ENCODE assay signal across 1 cellular context in the genomic region with DNA sequence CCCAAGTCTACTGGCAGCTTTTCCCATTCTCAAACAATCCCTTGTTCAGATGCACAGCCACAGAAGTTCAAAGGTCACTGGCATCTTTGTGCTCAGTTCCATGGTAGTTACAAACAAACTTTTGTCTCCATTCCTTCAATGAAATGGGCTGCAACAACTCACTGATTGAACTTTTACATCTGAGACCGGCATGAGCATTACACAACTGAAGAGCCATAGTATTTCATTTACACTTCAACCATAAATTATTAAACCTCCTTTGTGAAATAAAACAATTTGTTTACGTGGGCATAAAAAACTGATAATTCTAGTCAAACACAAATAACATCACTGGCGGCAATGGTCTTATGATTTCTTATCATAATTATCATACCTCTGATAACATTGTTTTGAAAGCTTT.
TF ChIP-seq lines count a peak whose summit lies in the region.

No MANE protein-coding gene starts in this region.

TF ChIP-seq in HepG2, 621 proteins besides CTCF, POLR2A, EP300 and RAD21 (continued from another document and continues in another):
- TF ChIP-seq, protein P1, sequence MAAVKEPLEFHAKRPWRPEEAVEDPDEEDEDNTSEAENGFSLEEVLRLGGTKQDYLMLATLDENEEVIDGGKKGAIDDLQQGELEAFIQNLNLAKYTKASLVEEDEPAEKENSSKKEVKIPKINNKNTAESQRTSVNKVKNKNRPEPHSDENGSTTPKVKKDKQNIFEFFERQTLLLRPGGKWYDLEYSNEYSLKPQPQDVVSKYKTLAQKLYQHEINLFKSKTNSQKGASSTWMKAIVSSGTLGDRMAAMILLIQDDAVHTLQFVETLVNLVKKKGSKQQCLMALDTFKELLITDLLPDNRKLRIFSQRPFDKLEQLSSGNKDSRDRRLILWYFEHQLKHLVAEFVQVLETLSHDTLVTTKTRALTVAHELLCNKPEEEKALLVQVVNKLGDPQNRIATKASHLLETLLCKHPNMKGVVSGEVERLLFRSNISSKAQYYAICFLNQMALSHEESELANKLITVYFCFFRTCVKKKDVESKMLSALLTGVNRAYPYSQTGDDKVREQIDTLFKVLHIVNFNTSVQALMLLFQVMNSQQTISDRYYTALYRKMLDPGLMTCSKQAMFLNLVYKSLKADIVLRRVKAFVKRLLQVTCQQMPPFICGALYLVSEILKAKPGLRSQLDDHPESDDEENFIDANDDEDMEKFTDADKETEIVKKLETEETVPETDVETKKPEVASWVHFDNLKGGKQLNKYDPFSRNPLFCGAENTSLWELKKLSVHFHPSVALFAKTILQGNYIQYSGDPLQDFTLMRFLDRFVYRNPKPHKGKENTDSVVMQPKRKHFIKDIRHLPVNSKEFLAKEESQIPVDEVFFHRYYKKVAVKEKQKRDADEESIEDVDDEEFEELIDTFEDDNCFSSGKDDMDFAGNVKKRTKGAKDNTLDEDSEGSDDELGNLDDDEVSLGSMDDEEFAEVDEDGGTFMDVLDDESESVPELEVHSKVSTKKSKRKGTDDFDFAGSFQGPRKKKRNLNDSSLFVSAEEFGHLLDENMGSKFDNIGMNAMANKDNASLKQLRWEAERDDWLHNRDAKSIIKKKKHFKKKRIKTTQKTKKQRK (IDR thresholded peaks at IDR 0.05; ENCODE audit: low read length) = no peak
- TF ChIP-seq ZNF777 (CRISPR knock-in tag; IDR thresholded peaks at IDR 0.05) (no peak), YEATS2 (CRISPR knock-in tag; IDR thresholded peaks at IDR 0.05; ENCODE audit: borderline replicate concordance) (no peak), ZBTB38 (CRISPR knock-in tag; IDR thresholded peaks at IDR 0.05) (no peak), ZNF572 (CRISPR knock-in tag; IDR thresholded peaks at IDR 0.05) (no peak), NFIB (CRISPR knock-in tag; IDR thresholded peaks at IDR 0.05; ENCODE audit: borderline replicate concordance) (no peak), ZSCAN12 (CRISPR knock-in tag; IDR thresholded peaks at IDR 0.05) (no peak), RAD51 (IDR thresholded peaks at IDR 0.05; ENCODE audit: borderline replicate concordance) (no peak), SIN3A (IDR thresholded peaks at IDR 0.05; ENCODE audit: borderline replicate concordance, low read depth, low read length) (no peak), ZNF570 (CRISPR knock-in tag; IDR thresholded peaks at IDR 0.05; ENCODE audit: borderline replicate concordance) (no peak), AHR (CRISPR knock-in tag; IDR thresholded peaks at IDR 0.05) (no peak), ZC3H4 (CRISPR knock-in tag; IDR thresholded peaks at IDR 0.05; ENCODE audit: borderline replicate concordance) (no peak), MTA3 (CRISPR knock-in tag; IDR thresholded peaks at IDR 0.05) (no peak), IKZF1 (IDR thresholded peaks at IDR 0.05) (no peak), ZFP1 (CRISPR knock-in tag; IDR thresholded peaks at IDR 0.05) (no peak), EEA1 (CRISPR knock-in tag; IDR thresholded peaks at IDR 0.05; ENCODE audit: borderline replicate concordance) (no peak), U2AF1 (optimal IDR thresholded peaks at IDR 0.05; ENCODE audit: low read depth, low read length) (no peak), ZNF589 (CRISPR knock-in tag; conservative IDR thresholded peaks at IDR 0.05) (no peak), XRCC5 (optimal IDR thresholded peaks at IDR 0.05; ENCODE audit: low read length) (no peak), MAFF (IDR thresholded peaks at IDR 0.05; ENCODE audit: low read depth, low read length) (peak; percentile 32; the same call in 1 of the 2 replicates), ZNF674 (CRISPR knock-in tag; IDR thresholded peaks at IDR 0.05; ENCODE audit: low read depth) (no peak), SALL2 (CRISPR knock-in tag; IDR thresholded peaks at IDR 0.05) (no peak), SCMH1 (CRISPR knock-in tag; IDR thresholded peaks at IDR 0.05; ENCODE audit: borderline replicate concordance) (no peak), HOXA5 (CRISPR knock-in tag; IDR thresholded peaks at IDR 0.05) (no peak), ZBTB42 (CRISPR knock-in tag; IDR thresholded peaks at IDR 0.05) (no peak), BORCS8-MEF2B (CRISPR knock-in tag; IDR thresholded peaks at IDR 0.05) (no peak), RBFOX2 (IDR thresholded peaks at IDR 0.05; ENCODE audit: low read depth, low read length) (no peak), KAT8 (CRISPR knock-in tag; IDR thresholded peaks at IDR 0.05) (0 out of 2 replicates have a peak, but pooled peaks have one; percentile 34), ZNF558 (CRISPR knock-in tag; IDR thresholded peaks at IDR 0.05; ENCODE audit: borderline replicate concordance) (no peak), ZNF264 (CRISPR knock-in tag; IDR thresholded peaks at IDR 0.05) (no peak), ZNF430 (CRISPR knock-in tag; IDR thresholded peaks at IDR 0.05) (no peak), SOX13 (IDR thresholded peaks at IDR 0.05) (peak; percentile 55; the same call in 1 of the 2 replicates), SOX13 (CRISPR knock-in tag; conservative IDR thresholded peaks at IDR 0.05 in 1 of 2, IDR thresholded peaks at IDR 0.05 in 1 of 2) (peak in 1 of 2 experiments; percentile 96; a peak in 2 of 4 replicates), MAFG (CRISPR knock-in tag; IDR thresholded peaks at IDR 0.05) (no peak)
- TF ChIP-seq, protein P2, sequence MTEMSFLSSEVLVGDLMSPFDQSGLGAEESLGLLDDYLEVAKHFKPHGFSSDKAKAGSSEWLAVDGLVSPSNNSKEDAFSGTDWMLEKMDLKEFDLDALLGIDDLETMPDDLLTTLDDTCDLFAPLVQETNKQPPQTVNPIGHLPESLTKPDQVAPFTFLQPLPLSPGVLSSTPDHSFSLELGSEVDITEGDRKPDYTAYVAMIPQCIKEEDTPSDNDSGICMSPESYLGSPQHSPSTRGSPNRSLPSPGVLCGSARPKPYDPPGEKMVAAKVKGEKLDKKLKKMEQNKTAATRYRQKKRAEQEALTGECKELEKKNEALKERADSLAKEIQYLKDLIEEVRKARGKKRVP (CRISPR knock-in tag; IDR thresholded peaks at IDR 0.05) = 0 out of 4 replicates have a peak, but pooled peaks of 1 of the 2 experiments have one; percentile 66
- TF ChIP-seq, protein P3, sequence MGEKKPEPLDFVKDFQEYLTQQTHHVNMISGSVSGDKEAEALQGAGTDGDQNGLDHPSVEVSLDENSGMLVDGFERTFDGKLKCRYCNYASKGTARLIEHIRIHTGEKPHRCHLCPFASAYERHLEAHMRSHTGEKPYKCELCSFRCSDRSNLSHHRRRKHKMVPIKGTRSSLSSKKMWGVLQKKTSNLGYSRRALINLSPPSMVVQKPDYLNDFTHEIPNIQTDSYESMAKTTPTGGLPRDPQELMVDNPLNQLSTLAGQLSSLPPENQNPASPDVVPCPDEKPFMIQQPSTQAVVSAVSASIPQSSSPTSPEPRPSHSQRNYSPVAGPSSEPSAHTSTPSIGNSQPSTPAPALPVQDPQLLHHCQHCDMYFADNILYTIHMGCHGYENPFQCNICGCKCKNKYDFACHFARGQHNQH (CRISPR knock-in tag; IDR thresholded peaks at IDR 0.05) = peak; percentile 67; the same call in 1 of the 2 replicates
- TF ChIP-seq, protein P4, sequence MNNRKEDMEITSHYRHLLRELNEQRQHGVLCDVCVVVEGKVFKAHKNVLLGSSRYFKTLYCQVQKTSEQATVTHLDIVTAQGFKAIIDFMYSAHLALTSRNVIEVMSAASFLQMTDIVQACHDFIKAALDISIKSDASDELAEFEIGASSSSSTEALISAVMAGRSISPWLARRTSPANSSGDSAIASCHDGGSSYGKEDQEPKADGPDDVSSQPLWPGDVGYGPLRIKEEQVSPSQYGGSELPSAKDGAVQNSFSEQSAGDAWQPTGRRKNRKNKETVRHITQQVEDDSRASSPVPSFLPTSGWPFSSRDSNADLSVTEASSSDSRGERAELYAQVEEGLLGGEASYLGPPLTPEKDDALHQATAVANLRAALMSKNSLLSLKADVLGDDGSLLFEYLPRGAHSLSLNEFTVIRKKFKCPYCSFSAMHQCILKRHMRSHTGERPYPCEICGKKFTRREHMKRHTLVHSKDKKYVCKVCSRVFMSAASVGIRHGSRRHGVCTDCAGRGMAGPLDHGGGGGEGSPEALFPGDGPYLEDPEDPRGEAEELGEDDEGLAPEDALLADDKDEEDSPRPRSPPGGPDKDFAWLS (CRISPR knock-in tag; IDR thresholded peaks at IDR 0.05; ENCODE audit: borderline replicate concordance) = no peak
- TF ChIP-seq, protein P5, sequence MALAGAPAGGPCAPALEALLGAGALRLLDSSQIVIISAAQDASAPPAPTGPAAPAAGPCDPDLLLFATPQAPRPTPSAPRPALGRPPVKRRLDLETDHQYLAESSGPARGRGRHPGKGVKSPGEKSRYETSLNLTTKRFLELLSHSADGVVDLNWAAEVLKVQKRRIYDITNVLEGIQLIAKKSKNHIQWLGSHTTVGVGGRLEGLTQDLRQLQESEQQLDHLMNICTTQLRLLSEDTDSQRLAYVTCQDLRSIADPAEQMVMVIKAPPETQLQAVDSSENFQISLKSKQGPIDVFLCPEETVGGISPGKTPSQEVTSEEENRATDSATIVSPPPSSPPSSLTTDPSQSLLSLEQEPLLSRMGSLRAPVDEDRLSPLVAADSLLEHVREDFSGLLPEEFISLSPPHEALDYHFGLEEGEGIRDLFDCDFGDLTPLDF (CRISPR knock-in tag; IDR thresholded peaks at IDR 0.05) = no peak
- TF ChIP-seq, protein P6, sequence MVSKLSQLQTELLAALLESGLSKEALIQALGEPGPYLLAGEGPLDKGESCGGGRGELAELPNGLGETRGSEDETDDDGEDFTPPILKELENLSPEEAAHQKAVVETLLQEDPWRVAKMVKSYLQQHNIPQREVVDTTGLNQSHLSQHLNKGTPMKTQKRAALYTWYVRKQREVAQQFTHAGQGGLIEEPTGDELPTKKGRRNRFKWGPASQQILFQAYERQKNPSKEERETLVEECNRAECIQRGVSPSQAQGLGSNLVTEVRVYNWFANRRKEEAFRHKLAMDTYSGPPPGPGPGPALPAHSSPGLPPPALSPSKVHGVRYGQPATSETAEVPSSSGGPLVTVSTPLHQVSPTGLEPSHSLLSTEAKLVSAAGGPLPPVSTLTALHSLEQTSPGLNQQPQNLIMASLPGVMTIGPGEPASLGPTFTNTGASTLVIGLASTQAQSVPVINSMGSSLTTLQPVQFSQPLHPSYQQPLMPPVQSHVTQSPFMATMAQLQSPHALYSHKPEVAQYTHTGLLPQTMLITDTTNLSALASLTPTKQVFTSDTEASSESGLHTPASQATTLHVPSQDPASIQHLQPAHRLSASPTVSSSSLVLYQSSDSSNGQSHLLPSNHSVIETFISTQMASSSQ (IDR thresholded peaks at IDR 0.05; ENCODE audit: low read depth) = 0 out of 2 replicates have a peak, but pooled peaks have one; percentile 36
- TF ChIP-seq, protein P6 (CRISPR knock-in tag; IDR thresholded peaks at IDR 0.05; ENCODE audit: borderline replicate concordance) = no peak; the same call in 1 of the 2 replicates
- TF ChIP-seq, protein P7, sequence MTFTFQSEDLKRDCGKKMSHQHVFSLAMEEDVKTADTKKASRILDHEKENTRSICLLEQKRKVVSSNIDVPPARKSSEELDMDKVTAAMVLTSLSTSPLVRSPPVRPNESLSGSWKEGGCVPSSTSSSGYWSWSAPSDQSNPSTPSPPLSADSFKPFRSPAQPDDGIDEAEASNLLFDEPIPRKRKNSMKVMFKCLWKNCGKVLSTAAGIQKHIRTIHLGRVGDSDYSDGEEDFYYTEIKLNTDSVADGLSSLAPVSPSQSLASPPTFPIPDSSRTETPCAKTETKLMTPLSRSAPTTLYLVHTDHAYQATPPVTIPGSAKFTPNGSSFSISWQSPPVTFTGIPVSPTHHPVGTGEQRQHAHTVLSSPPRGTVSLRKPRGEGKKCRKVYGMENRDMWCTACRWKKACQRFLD (CRISPR knock-in tag; IDR thresholded peaks at IDR 0.05; ENCODE audit: borderline replicate concordance) = no peak
- TF ChIP-seq, protein P8, sequence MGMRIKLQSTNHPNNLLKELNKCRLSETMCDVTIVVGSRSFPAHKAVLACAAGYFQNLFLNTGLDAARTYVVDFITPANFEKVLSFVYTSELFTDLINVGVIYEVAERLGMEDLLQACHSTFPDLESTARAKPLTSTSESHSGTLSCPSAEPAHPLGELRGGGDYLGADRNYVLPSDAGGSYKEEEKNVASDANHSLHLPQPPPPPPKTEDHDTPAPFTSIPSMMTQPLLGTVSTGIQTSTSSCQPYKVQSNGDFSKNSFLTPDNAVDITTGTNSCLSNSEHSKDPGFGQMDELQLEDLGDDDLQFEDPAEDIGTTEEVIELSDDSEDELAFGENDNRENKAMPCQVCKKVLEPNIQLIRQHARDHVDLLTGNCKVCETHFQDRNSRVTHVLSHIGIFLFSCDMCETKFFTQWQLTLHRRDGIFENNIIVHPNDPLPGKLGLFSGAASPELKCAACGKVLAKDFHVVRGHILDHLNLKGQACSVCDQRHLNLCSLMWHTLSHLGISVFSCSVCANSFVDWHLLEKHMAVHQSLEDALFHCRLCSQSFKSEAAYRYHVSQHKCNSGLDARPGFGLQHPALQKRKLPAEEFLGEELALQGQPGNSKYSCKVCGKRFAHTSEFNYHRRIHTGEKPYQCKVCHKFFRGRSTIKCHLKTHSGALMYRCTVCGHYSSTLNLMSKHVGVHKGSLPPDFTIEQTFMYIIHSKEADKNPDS (CRISPR knock-in tag; IDR thresholded peaks at IDR 0.05) = no peak
- TF ChIP-seq, protein P9, sequence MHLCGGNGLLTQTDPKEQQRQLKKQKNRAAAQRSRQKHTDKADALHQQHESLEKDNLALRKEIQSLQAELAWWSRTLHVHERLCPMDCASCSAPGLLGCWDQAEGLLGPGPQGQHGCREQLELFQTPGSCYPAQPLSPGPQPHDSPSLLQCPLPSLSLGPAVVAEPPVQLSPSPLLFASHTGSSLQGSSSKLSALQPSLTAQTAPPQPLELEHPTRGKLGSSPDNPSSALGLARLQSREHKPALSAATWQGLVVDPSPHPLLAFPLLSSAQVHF (CRISPR knock-in tag; IDR thresholded peaks at IDR 0.05) = no peak
- TF ChIP-seq, protein P10, sequence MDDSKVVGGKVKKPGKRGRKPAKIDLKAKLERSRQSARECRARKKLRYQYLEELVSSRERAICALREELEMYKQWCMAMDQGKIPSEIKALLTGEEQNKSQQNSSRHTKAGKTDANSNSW (CRISPR knock-in tag; IDR thresholded peaks at IDR 0.05; ENCODE audit: borderline replicate concordance) = no peak
- TF ChIP-seq, protein P11, sequence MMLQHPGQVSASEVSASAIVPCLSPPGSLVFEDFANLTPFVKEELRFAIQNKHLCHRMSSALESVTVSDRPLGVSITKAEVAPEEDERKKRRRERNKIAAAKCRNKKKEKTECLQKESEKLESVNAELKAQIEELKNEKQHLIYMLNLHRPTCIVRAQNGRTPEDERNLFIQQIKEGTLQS (CRISPR knock-in tag; IDR thresholded peaks at IDR 0.05) = no peak
- TF ChIP-seq, protein P12, sequence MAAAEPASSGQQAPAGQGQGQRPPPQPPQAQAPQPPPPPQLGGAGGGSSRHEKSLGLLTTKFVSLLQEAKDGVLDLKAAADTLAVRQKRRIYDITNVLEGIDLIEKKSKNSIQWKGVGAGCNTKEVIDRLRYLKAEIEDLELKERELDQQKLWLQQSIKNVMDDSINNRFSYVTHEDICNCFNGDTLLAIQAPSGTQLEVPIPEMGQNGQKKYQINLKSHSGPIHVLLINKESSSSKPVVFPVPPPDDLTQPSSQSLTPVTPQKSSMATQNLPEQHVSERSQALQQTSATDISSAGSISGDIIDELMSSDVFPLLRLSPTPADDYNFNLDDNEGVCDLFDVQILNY (CRISPR knock-in tag; conservative IDR thresholded peaks at IDR 0.05) = no peak
